20 cellular contexts compared by ENCODE assay signal in genomic region chr9:93894691-93895079, GRCh38.
DNase-seq lines count a peak whose midpoint lies in the region; ATAC-seq and TF ChIP-seq lines count a peak whose summit lies in the region.
"Had no signal": no experiment of that assay in that cellular context is flagged by ENCODE, and none has a peak within 500 bp of the region (broad histone marks: within the 10 kb centered on the region; RNA-seq: fewer than 3 reads in every experiment).

No MANE protein-coding gene starts in this region.

- peak; percentile 35 for DNase-seq in Right ventricle myocardium superior
- no peak for DNase-seq in left ventricle myocardium superior
- DNase-seq in right lobe of liver, result peak in 2 of 3 donors; percentile 7 to 53
- DNase-seq in upper lobe of right lung, result peak; percentile 45
- DNase-seq: activated CD4-positive, alpha-beta T cell treated with anti-CD3 and anti-CD28 coated beads, Interleukin-2, amount 50 U/mL, for 1 hour; activated gamma-delta T cell; activated T-cell treated with anti-CD3 and anti-CD28 coated beads for 4 hours; midbrain; natural killer cell; NCI-H1694 treated with DMSO at 0.1 percent for 48 hours; NCI-H226; T-helper 2 cell had no signal

- peaks cover 0 to 12% (median 0%) of the 10 kb centered on the region in 4 donors for H3K4me1 ChIP-seq in right lobe of liver
- H3K4me1 ChIP-seq in upper lobe of right lung, result no peaks in the 10 kb centered on the region
- H3K4me1 ChIP-seq: adrenal gland, sigmoid colon had no signal

- no peaks in the 10 kb centered on the region for H3K9me3 ChIP-seq in right lobe of liver
- no peaks in the 10 kb centered on the region for H3K9me3 ChIP-seq in upper lobe of right lung
- H3K9me3 ChIP-seq: adrenal gland, ovary had no signal

- H3K36me3 ChIP-seq in right lobe of liver (no peaks in the 10 kb centered on the region), upper lobe of right lung (no peaks in the 10 kb centered on the region)
- H3K36me3 ChIP-seq: adrenal gland, ovary, sigmoid colon had no signal

- TF ChIP-seq POLR2A in right lobe of liver (IDR thresholded peaks at IDR 0.05), result no peak

- TF ChIP-seq CTCF in VCaP (conservative IDR thresholded peaks at IDR 0.05) (no peak), right lobe of liver (IDR thresholded peaks at IDR 0.05) (no peak), upper lobe of right lung (IDR thresholded peaks at IDR 0.05) (no peak)

- WGBS in right lobe of liver (ENCODE audit: insufficient coverage, low coverage, low lambda C conversion rate, missing lambda C conversion rate), result 80% methylated on average over 3 of the region's 6 CpGs

- no peak for ATAC-seq in Right ventricle myocardium superior (ENCODE audit: poor library complexity)
- no peak for ATAC-seq in left ventricle myocardium superior
- ATAC-seq in right lobe of liver, result no peak
- no peak for ATAC-seq in upper lobe of right lung
- no peak for ATAC-seq in HG02852 (IDR thresholded peaks at IDR 0.05; ENCODE audit: unreplicated experiment)
- no peak for ATAC-seq in HG02938 (IDR thresholded peaks at IDR 0.05; ENCODE audit: unreplicated experiment)
- ATAC-seq in HG03354 (IDR thresholded peaks at IDR 0.05; ENCODE audit: poor library complexity, severe bottlenecking, unreplicated experiment), result no peak
- ATAC-seq: natural killer cell had no signal

- H3K27me3 ChIP-seq in right lobe of liver (no peaks in the 10 kb centered on the region), upper lobe of right lung (no peaks in the 10 kb centered on the region)
- H3K27me3 ChIP-seq: adrenal gland, ovary, sigmoid colon had no signal

- intact Hi-C loops in Right ventricle myocardium superior (cut with DNase I), result no loop called here
- intact Hi-C loops in left ventricle myocardium superior (cut with micrococcal nuclease), result no loop called here
- intact Hi-C loops in right lobe of liver (cut with DNase I), result no loop called here
- intact Hi-C loops in upper lobe of right lung (cut with DNase I), result no loop called here

- H3K4me3 ChIP-seq in right lobe of liver (no peak overlapping the region), upper lobe of right lung (no peak overlapping the region)
- H3K4me3 ChIP-seq: adrenal gland, coronary artery, ovary, sigmoid colon had no signal

- peak overlapping the region; percentile 77 for H3K27ac ChIP-seq in VCaP
- no peak overlapping the region for H3K27ac ChIP-seq in right lobe of liver
- H3K27ac ChIP-seq in upper lobe of right lung, result no peak overlapping the region
- H3K27ac ChIP-seq: adrenal gland, coronary artery, ovary, sigmoid colon had no signal
